ENCODE assay signal across 8 cellular contexts in the genomic region with DNA sequence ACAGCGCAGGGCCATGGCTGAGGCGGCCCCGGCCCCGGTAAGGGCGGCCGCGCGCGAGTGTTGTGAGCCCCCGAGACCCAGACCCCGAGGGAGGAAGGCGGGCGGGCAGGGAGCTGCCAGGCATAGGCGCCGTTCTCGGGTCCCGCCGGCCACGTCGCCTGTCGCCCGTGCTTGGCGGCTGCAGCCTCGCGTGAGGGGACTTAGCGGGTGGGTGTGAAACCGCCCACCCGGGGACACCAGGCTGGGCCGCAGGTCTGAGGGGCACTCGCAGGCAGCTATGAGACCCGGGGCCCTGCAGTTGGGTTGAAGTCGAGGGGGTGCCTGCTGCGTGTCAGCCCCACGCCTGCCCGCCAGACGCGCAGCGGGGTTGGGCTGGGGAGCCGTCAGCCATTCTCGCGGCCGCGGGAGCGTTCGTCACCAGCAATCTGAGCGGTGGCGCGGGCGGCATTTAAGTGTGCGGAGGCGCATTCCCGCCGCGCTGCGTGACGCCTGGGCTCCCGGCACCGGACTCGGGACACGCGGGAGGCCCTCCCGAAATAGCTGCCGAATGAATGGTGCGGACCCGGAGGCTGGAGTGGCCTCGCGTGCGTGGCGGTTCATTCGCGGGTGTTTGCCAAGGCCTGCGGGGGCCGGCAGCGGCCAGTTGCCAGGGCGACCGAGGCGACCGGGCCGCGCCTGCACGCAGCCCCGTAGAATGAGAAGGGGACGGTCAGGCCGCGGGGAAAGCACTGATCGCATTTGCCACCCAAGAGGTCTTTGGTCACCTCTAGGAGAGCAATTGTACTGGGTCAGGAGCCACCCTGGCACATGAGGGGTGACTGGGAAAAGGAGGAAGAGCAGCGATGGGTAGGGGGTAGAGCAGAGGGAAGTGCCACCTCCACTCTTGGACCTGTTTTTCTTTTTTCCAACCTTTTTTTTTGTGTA.
DNase-seq lines count a peak whose midpoint lies in the region; ATAC-seq lines count a peak whose summit lies in the region.

No MANE protein-coding gene starts in this region.

- peak; percentile 38 for DNase-seq in NK-92 treated with Interleukin-12 subunit alpha and Interleukin-12 subunit beta, amount 100 ng/mL, for 24 hours (lab: John Stamatoyannopoulos, UW)
- DNase-seq in NK-92 (lab: John Stamatoyannopoulos, UW; ENCODE audit: unreplicated experiment) (no peak), NCI-H2171 (lab: John Stamatoyannopoulos, UW) (peak; percentile 46), activated T-cell treated with anti-CD3 and anti-CD28 coated beads for 1 hour (ENCODE audit: low read depth) (peak; percentile 55), epidermal melanocyte (ENCODE audit: insufficient read length, low spot score) (peak; percentile 51), midbrain (lab: John Stamatoyannopoulos, UW) (peak; percentile 42)
- peak; percentile 22 to 35 for DNase-seq in stimulated activated CD8-positive, alpha-beta memory T cell treated with anti-CD3 and anti-CD28 coated beads, Interleukin-4, amount 100 ng/mL, for 4 hours (ENCODE audit: low read depth in 2 of 2, low spot score in 1 of 2)

- ATAC-seq in HG02885 (IDR thresholded peaks at IDR 0.05; ENCODE audit: poor library complexity, unreplicated experiment), result peak; percentile 34
